In the genomic region with DNA sequence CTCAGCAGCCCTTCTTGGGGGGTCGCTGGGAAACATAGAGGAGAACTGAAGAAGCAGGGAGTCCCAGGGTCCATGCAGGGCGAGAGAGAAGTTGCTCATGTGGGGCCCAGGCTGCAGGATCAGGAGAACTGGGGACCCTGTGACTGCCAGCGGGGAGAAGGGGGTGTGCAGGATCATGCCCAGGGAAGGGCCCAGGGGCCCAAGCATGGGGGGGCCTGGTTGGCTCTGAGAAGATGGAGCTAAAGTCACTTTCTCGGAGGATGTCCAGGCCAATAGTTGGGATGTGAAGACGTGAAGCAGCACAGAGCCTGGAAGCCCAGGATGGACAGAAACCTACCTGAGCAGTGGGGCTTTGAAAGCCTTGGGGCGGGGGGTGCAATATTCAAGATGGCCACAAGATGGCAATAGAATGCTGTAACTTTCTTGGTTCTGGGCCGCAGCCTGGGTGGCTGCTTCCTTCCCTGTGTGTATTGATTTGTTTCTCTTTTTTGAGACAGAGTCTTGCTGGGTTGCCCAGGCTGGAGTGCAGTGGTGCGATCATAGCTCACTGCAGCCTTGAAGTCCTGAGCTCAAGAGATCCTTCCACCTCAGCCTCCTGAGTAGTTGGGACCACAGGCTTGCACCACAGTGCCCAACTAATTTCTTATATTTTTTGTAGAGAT, we compare ENCODE assay signal across 1 cellular context.
TF ChIP-seq lines count a peak whose summit lies in the region.

No MANE protein-coding gene starts in this region.

TF ChIP-seq in HepG2, 621 proteins besides CTCF, POLR2A, EP300 and RAD21 (continued from another document and continues in another):
- TF ChIP-seq SALL1 (CRISPR knock-in tag; IDR thresholded peaks at IDR 0.05) (no peak; the same call in none of the 2 replicates), GABPB1 (CRISPR knock-in tag; IDR thresholded peaks at IDR 0.05) (0 out of 2 replicates have a peak, but pooled peaks have one; percentile 14), SUZ12 (IDR thresholded peaks at IDR 0.05; ENCODE audit: low read depth, low read length) (no peak), ELF1 (CRISPR knock-in tag; IDR thresholded peaks at IDR 0.05) (peak; percentile 55; the same call in 1 of the 2 replicates), ZNF878 (CRISPR knock-in tag; IDR thresholded peaks at IDR 0.05) (no peak), FOXA3 (CRISPR knock-in tag; IDR thresholded peaks at IDR 0.05) (peak; percentile 56; the same call in 1 of the 2 replicates), ZNF546 (CRISPR knock-in tag; conservative IDR thresholded peaks at IDR 0.05) (0 out of 2 replicates have a peak, but pooled peaks have one; percentile 6), ZMYM4 (CRISPR knock-in tag; IDR thresholded peaks at IDR 0.05) (peak; percentile 51; the same call in 1 of the 2 replicates), ZNF772 (CRISPR knock-in tag; IDR thresholded peaks at IDR 0.05) (peak; percentile 35; the same call in 1 of the 2 replicates), ZNF274 (CRISPR knock-in tag; IDR thresholded peaks at IDR 0.05) (0 out of 2 replicates have a peak, but pooled peaks have one; percentile 6), ZNF784 (CRISPR knock-in tag; IDR thresholded peaks at IDR 0.05; ENCODE audit: borderline replicate concordance) (peak; percentile 49; the same call in 1 of the 2 replicates), TRAFD1 (CRISPR knock-in tag; IDR thresholded peaks at IDR 0.05; ENCODE audit: borderline replicate concordance) (0 out of 2 replicates have a peak, but pooled peaks have one; percentile 75), ZNF280D (CRISPR knock-in tag; IDR thresholded peaks at IDR 0.05) (0 out of 2 replicates have a peak, but pooled peaks have one; percentile 25), SOX13 (IDR thresholded peaks at IDR 0.05) (no peak), SOX13 (CRISPR knock-in tag; conservative IDR thresholded peaks at IDR 0.05 in 1 of 2, IDR thresholded peaks at IDR 0.05 in 1 of 2) (peak in 1 of 2 experiments; percentile 31; a peak in 1 of 4 replicates), ARNT2 (CRISPR knock-in tag; IDR thresholded peaks at IDR 0.05; ENCODE audit: low read depth) (0 out of 2 replicates have a peak, but pooled peaks have one; percentile 47), ZBTB39 (CRISPR knock-in tag; IDR thresholded peaks at IDR 0.05) (0 out of 2 replicates have a peak, but pooled peaks have one; percentile 13), ZBTB38 (CRISPR knock-in tag; IDR thresholded peaks at IDR 0.05) (peak; percentile 87), HCFC1 (IDR thresholded peaks at IDR 0.05; ENCODE audit: low read depth, low read length) (no peak), ZNF800 (CRISPR knock-in tag; IDR thresholded peaks at IDR 0.05) (no peak), NCOA2 (CRISPR knock-in tag; IDR thresholded peaks at IDR 0.05) (peak; percentile 41), ZNF124 (CRISPR knock-in tag; IDR thresholded peaks at IDR 0.05) (peak; percentile 82; the same call in 1 of the 2 replicates)
- TF ChIP-seq, protein P1, sequence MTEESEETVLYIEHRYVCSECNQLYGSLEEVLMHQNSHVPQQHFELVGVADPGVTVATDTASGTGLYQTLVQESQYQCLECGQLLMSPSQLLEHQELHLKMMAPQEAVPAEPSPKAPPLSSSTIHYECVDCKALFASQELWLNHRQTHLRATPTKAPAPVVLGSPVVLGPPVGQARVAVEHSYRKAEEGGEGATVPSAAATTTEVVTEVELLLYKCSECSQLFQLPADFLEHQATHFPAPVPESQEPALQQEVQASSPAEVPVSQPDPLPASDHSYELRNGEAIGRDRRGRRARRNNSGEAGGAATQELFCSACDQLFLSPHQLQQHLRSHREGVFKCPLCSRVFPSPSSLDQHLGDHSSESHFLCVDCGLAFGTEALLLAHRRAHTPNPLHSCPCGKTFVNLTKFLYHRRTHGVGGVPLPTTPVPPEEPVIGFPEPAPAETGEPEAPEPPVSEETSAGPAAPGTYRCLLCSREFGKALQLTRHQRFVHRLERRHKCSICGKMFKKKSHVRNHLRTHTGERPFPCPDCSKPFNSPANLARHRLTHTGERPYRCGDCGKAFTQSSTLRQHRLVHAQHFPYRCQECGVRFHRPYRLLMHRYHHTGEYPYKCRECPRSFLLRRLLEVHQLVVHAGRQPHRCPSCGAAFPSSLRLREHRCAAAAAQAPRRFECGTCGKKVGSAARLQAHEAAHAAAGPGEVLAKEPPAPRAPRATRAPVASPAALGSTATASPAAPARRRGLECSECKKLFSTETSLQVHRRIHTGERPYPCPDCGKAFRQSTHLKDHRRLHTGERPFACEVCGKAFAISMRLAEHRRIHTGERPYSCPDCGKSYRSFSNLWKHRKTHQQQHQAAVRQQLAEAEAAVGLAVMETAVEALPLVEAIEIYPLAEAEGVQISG (CRISPR knock-in tag; IDR thresholded peaks at IDR 0.05) = peak; percentile 55
- TF ChIP-seq, protein P2, sequence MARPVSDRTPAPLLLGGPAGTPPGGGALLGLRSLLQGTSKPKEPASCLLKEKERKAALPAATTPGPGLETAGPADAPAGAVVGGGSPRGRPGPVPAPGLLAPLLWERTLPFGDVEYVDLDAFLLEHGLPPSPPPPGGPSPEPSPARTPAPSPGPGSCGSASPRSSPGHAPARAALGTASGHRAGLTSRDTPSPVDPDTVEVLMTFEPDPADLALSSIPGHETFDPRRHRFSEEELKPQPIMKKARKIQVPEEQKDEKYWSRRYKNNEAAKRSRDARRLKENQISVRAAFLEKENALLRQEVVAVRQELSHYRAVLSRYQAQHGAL (CRISPR knock-in tag; IDR thresholded peaks at IDR 0.05; ENCODE audit: not compliant biosample characterization) = peak; percentile 13
- TF ChIP-seq, protein P3, sequence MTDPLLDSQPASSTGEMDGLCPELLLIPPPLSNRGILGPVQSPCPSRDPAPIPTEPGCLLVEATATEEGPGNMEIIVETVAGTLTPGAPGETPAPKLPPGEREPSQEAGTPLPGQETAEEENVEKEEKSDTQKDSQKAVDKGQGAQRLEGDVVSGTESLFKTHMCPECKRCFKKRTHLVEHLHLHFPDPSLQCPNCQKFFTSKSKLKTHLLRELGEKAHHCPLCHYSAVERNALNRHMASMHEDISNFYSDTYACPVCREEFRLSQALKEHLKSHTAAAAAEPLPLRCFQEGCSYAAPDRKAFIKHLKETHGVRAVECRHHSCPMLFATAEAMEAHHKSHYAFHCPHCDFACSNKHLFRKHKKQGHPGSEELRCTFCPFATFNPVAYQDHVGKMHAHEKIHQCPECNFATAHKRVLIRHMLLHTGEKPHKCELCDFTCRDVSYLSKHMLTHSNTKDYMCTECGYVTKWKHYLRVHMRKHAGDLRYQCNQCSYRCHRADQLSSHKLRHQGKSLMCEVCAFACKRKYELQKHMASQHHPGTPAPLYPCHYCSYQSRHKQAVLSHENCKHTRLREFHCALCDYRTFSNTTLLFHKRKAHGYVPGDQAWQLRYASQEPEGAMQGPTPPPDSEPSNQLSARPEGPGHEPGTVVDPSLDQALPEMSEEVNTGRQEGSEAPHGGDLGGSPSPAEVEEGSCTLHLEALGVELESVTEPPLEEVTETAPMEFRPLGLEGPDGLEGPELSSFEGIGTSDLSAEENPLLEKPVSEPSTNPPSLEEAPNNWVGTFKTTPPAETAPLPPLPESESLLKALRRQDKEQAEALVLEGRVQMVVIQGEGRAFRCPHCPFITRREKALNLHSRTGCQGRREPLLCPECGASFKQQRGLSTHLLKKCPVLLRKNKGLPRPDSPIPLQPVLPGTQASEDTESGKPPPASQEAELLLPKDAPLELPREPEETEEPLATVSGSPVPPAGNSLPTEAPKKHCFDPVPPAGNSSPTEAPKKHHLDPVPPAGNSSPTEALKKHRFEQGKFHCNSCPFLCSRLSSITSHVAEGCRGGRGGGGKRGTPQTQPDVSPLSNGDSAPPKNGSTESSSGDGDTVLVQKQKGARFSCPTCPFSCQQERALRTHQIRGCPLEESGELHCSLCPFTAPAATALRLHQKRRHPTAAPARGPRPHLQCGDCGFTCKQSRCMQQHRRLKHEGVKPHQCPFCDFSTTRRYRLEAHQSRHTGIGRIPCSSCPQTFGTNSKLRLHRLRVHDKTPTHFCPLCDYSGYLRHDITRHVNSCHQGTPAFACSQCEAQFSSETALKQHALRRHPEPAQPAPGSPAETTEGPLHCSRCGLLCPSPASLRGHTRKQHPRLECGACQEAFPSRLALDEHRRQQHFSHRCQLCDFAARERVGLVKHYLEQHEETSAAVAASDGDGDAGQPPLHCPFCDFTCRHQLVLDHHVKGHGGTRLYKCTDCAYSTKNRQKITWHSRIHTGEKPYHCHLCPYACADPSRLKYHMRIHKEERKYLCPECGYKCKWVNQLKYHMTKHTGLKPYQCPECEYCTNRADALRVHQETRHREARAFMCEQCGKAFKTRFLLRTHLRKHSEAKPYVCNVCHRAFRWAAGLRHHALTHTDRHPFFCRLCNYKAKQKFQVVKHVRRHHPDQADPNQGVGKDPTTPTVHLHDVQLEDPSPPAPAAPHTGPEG (CRISPR knock-in tag; IDR thresholded peaks at IDR 0.05) = no peak
